Comparison of ENCODE assay signal across 13 cellular contexts in genomic region chr7:116025098-116025809, GRCh38. TPM values are rescaled to one million over a fixed set of nuclear protein-coding genes. Genes with fewer than 3 reads are reported as not detected.
DNase-seq lines count a peak whose midpoint lies in the region; ATAC-seq, FAIRE-seq and TF ChIP-seq lines count a peak whose summit lies in the region.
"Had no signal": no experiment of that assay in that cellular context is flagged by ENCODE, and none has a peak within 500 bp of the region (broad histone marks: within the 10 kb centered on the region; RNA-seq: fewer than 3 reads in every experiment).

No MANE protein-coding gene starts in this region.

- intact Hi-C loops in gastrocnemius medialis (cut with DNase I; ENCODE audit: low total_unique reads), result no loop called here

- TF ChIP-seq POLR2A in GM12892 (IDR thresholded peaks at IDR 0.05; ENCODE audit: low read depth, low read length), result no peak
- no peak for TF ChIP-seq POLR2A in gastrocnemius medialis (IDR thresholded peaks at IDR 0.05)

- H3K9me3 ChIP-seq in gastrocnemius medialis, result no peaks in the 10 kb centered on the region

- no peak overlapping the region for H3K27ac ChIP-seq in gastrocnemius medialis
- H3K27ac ChIP-seq: cardiac muscle cell had no signal

- peaks cover 19% of the 10 kb centered on the region for H3K4me1 Mint-ChIP-seq in osteocyte (ENCODE audit: unreplicated experiment)
- H3K4me1 Mint-ChIP-seq: WTC11 had no signal

- no peaks in the 10 kb centered on the region for H3K4me1 ChIP-seq in gastrocnemius medialis

- no peak overlapping the region for H3K4me3 Mint-ChIP-seq in osteocyte (ENCODE audit: unreplicated experiment)
- H3K4me3 Mint-ChIP-seq: naive thymus-derived CD8-positive, alpha-beta T cell; WTC11 had no signal

- H3K4me3 ChIP-seq in fibroblast of the aortic adventitia (ENCODE audit: low read depth, low read length) (no peak overlapping the region), gastrocnemius medialis (no peak overlapping the region)
- H3K4me3 ChIP-seq: cardiac muscle cell had no signal

- FAIRE-seq in GM12892 (lab: Jason Lieb, UNC), result peak; percentile 9

- ATAC-seq in GM18870 (IDR thresholded peaks at IDR 0.05; ENCODE audit: unreplicated experiment), result no peak
- no peak for ATAC-seq in gastrocnemius medialis
- ATAC-seq: naive thymus-derived CD8-positive, alpha-beta T cell; WTC11 had no signal

- DNase-seq in GM12892 (ENCODE audit: insufficient read length) (no peak), SIG-M5 treated with dmso at 0.1 percent for 504 hours (lab: John Stamatoyannopoulos, UW; ENCODE audit: unreplicated experiment) (peak; percentile 67), fibroblast of the aortic adventitia (ENCODE audit: low read depth) (peak; percentile 56), osteocyte (ENCODE audit: extremely low spot score, unreplicated experiment) (no peak), COR-L47 (lab: John Stamatoyannopoulos, UW) (no peak), gastrocnemius medialis (no peak), NCI-H1417 treated with DMSO at 0.1 percent for 48 hours (lab: John Stamatoyannopoulos, UW) (no peak)
- DNase-seq: activated T-cell treated with anti-CD3 and anti-CD28 coated beads, Interleukin-2, amount 50 U/mL, for 48 hours; naive thymus-derived CD8-positive, alpha-beta T cell; stimulated activated CD4-positive, alpha-beta T cell treated with anti-CD3 and anti-CD28 coated beads, Interleukin-4, amount 100 ng/mL, for 24 hours had no signal

- no peaks in the 10 kb centered on the region for H3K36me3 Mint-ChIP-seq in osteocyte (ENCODE audit: unreplicated experiment)
- H3K36me3 Mint-ChIP-seq: naive thymus-derived CD8-positive, alpha-beta T cell; WTC11 had no signal

- H3K27me3 Mint-ChIP-seq in osteocyte (ENCODE audit: unreplicated experiment), result no peaks in the 10 kb centered on the region

- peak overlapping the region; percentile 56 for H3K27ac Mint-ChIP-seq in osteocyte (ENCODE audit: unreplicated experiment)
- H3K27ac Mint-ChIP-seq: naive thymus-derived CD8-positive, alpha-beta T cell; WTC11 had no signal

- TF ChIP-seq CTCF in fibroblast of the aortic adventitia (IDR thresholded peaks at IDR 0.05; ENCODE audit: insufficient read depth, low read length), result no peak
- TF ChIP-seq CTCF in osteocyte (IDR thresholded peaks at IDR 0.05), result no peak
- no peak for TF ChIP-seq CTCF in gastrocnemius medialis (IDR thresholded peaks at IDR 0.05 in 4 of 5, conservative IDR thresholded peaks at IDR 0.05 in 1 of 5)

- no peaks in the 10 kb centered on the region for H3K9me3 Mint-ChIP-seq in osteocyte (ENCODE audit: unreplicated experiment)
- H3K9me3 Mint-ChIP-seq: naive thymus-derived CD8-positive, alpha-beta T cell; WTC11 had no signal

- in situ Hi-C loops in gastrocnemius medialis (cut with MboI; ENCODE audit: low sequenced_read_pairs in 4 of 4), result no loop called here

- H3K27me3 ChIP-seq in gastrocnemius medialis, result no peaks in the 10 kb centered on the region
- H3K27me3 ChIP-seq: cardiac muscle cell had no signal

- no peaks in the 10 kb centered on the region for H3K36me3 ChIP-seq in gastrocnemius medialis
- H3K36me3 ChIP-seq: cardiac muscle cell had no signal

RNA-seq across cellular contexts. Expression of gene TFEC, which starts 5.3 kb away (rescaled TPM):
- 1.9 TPM for polyA plus RNA-seq in GM12892 (2012; ENCODE audit: missing spikeins)
- total RNA-seq in fibroblast of the aortic adventitia (ENCODE audit: low replicate concordance), result 0.16 and 0.36 TPM in 2 replicates
- total RNA-seq in osteocyte, result not detected in 2 replicates
- under 1 TPM; 0.17 to 0.91 (median 0.72) TPM for total RNA-seq in gastrocnemius medialis
- total RNA-seq: cardiac muscle cell had no signal
- polyA plus RNA-seq: cardiac muscle cell; naive thymus-derived CD8-positive, alpha-beta T cell had no signal

Comparison
In these comparisons a context has a peak if more than half of its experiments do, and no peak if none do; other contexts are left out.
1. DNase-seq: peak in SIG-M5 treated with dmso at 0.1 percent for 504 hours (single experiment) and fibroblast of the aortic adventitia (single experiment); none in GM12892 (single experiment), osteocyte (single experiment), COR-L47 (single experiment), gastrocnemius medialis (0 of 2) and NCI-H1417 treated with DMSO at 0.1 percent for 48 hours (single experiment).